30 cellular contexts compared by ENCODE assay signal in genomic region chr1:43107664-43108063, GRCh38.
DNase-seq lines count a peak whose midpoint lies in the region; ATAC-seq, FAIRE-seq and TF ChIP-seq lines count a peak whose summit lies in the region.
"Had no signal": no experiment of that assay in that cellular context is flagged by ENCODE, and none has a peak within 500 bp of the region (broad histone marks: within the 10 kb centered on the region; RNA-seq: fewer than 3 reads in every experiment).

No MANE protein-coding gene starts in this region.

- TF ChIP-seq POLR2A in HepG2 (IDR thresholded peaks at IDR 0.05; ENCODE audit: insufficient read depth in 1 of 2, low read depth in 2 of 2, low read length in 2 of 2) (no peak), right lobe of liver (IDR thresholded peaks at IDR 0.05) (no peak)

- no peak overlapping the region for H2BK120ac ChIP-seq in neuronal stem cell (ENCODE audit: low read depth, low read length)

- H3K27ac ChIP-seq in HepG2 (ENCODE audit: extremely low read length, insufficient read depth, low read length) = peak overlapping the region; percentile 35
- no peak overlapping the region for H3K27ac ChIP-seq in right lobe of liver
- no peak overlapping the region for H3K27ac ChIP-seq in neuronal stem cell (replicated peaks; ENCODE audit: low read length)
- H3K27ac ChIP-seq: 22Rv1; A549; BLaER1; BLaER1 treated with 17β-estradiol and CSF1 and Interleukin-3, amounts not matched to agents 10 nM and 100 nM; C4-2B had no signal

- no peak overlapping the region for H2AK5ac ChIP-seq in neuronal stem cell (ENCODE audit: low read depth, low read length)

- no peak overlapping the region for H3K4ac ChIP-seq in neuronal stem cell (ENCODE audit: low read length)

- no peaks in the 10 kb centered on the region for H3K36me3 ChIP-seq in HepG2 (replicated peaks in 1 of 2; ENCODE audit: control insufficient read depth in 1 of 2, insufficient read depth in 2 of 2, low read length in 2 of 2)
- no peaks in the 10 kb centered on the region for H3K36me3 ChIP-seq in right lobe of liver
- H3K36me3 ChIP-seq in neuronal stem cell (replicated peaks in 1 of 2; ENCODE audit: control insufficient read depth in 2 of 2, insufficient read depth in 2 of 2, low read length in 2 of 2) = no peaks in the 10 kb centered on the region
- H3K36me3 ChIP-seq: BE2C, BLaER1 had no signal

- H4K8ac ChIP-seq in neuronal stem cell (ENCODE audit: low read depth, low read length) = no peak overlapping the region

- peak overlapping the region; percentile 15; the same call in 1 of the 2 replicates for H3K9ac ChIP-seq in HepG2 (ENCODE audit: insufficient read depth, low read depth, low read length)
- no peak overlapping the region for H3K9ac ChIP-seq in neuronal stem cell (ENCODE audit: low read depth, low read length, poor library complexity)
- H3K9ac ChIP-seq: BLaER1; BLaER1 treated with 17β-estradiol and CSF1 and Interleukin-3, amounts not matched to agents 10 nM and 100 nM had no signal

- no peaks in the 10 kb centered on the region for H4K20me1 ChIP-seq in HepG2 (ENCODE audit: insufficient read depth, low read length)
- H4K20me1 ChIP-seq: BLaER1; BLaER1 treated with 17β-estradiol and CSF1 and Interleukin-3, amounts not matched to agents 10 nM and 100 nM had no signal

- no peak for TF ChIP-seq EP300 in HepG2 (IDR thresholded peaks at IDR 0.05; ENCODE audit: low read depth in 2 of 2, low read length in 2 of 2)
- TF ChIP-seq EP300 in HepG2 (CRISPR knock-in tag; IDR thresholded peaks at IDR 0.05; ENCODE audit: borderline replicate concordance) = no peak

- FAIRE-seq in HepG2 (lab: Jason Lieb, UNC) = no peak
- FAIRE-seq: A204.1, A549, D721Med had no signal

- H2BK5ac ChIP-seq in neuronal stem cell (ENCODE audit: low read length) = no peak overlapping the region

- H3K27me3 ChIP-seq in HepG2 (ENCODE audit: control insufficient read depth in 1 of 2, insufficient read depth in 2 of 2, low read length in 2 of 2) = no peaks in the 10 kb centered on the region; a peak in 1 of 5 replicates
- no peaks in the 10 kb centered on the region for H3K27me3 ChIP-seq in right lobe of liver
- H3K27me3 ChIP-seq in neuronal stem cell (ENCODE audit: control insufficient read depth in 3 of 3, insufficient read depth in 3 of 3, low read depth in 1 of 3, low read length in 3 of 3) = no peaks in the 10 kb centered on the region
- H3K27me3 ChIP-seq: BE2C; BLaER1; BLaER1 treated with 17β-estradiol and CSF1 and Interleukin-3, amounts not matched to agents 10 nM and 100 nM had no signal

- H3K9me3 ChIP-seq in HepG2 (ENCODE audit: low read length) (peaks cover 8% of the 10 kb centered on the region), right lobe of liver (peaks cover 0 to 2% (median 0%) of the 10 kb centered on the region in 4 donors), neuronal stem cell (replicated peaks in 1 of 2; ENCODE audit: control insufficient read depth in 2 of 2, insufficient read depth in 1 of 2, low read depth in 1 of 2, low read length in 2 of 2) (peaks cover 4 to 16% of the 10 kb centered on the region in 2 donors)
- H3K9me3 ChIP-seq: A549, BE2C had no signal

- no peaks in the 10 kb centered on the region for H3K79me2 ChIP-seq in HepG2 (ENCODE audit: insufficient read depth, low read length)

- no peak for TF ChIP-seq RAD21 in HepG2 (CRISPR knock-in tag; IDR thresholded peaks at IDR 0.05)

- no peak overlapping the region for H2BK15ac ChIP-seq in neuronal stem cell (ENCODE audit: low read length)

- no peaks in the 10 kb centered on the region for H3K79me1 ChIP-seq in neuronal stem cell (ENCODE audit: low read depth, low read length)

- H2BK12ac ChIP-seq in neuronal stem cell (ENCODE audit: low read length) = no peak overlapping the region

- intact Hi-C loops in HepG2 (cut with micrococcal nuclease; ENCODE audit: unreplicated experiment) (no loop called here), right lobe of liver (cut with DNase I) (no loop called here)

- no peak overlapping the region for H3K18ac ChIP-seq in neuronal stem cell (ENCODE audit: low read length)

- no peak overlapping the region for H4K91ac ChIP-seq in neuronal stem cell (ENCODE audit: low read depth, low read length, poor library complexity)

- H3K4me1 ChIP-seq in HepG2 (ENCODE audit: insufficient read depth, low read length) (peaks cover 13% of the 10 kb centered on the region), right lobe of liver (no peaks in the 10 kb centered on the region), neuronal stem cell (ENCODE audit: control insufficient read depth in 2 of 2, insufficient read depth in 1 of 2, low read depth in 1 of 2, low read length in 2 of 2) (no peaks in the 10 kb centered on the region)
- H3K4me1 ChIP-seq: A549; BE2C; BLaER1; BLaER1 treated with 17β-estradiol and CSF1 and Interleukin-3, amounts not matched to agents 10 nM and 100 nM; Caco-2 had no signal

- CTCF ChIA-PET in HepG2 (lab: Yijun Ruan, JAX; ENCODE audit: low intra/inter-chr PET ratio, low total read pairs) = no interaction called here

- no peak for DNase-seq in HepG2 (ENCODE audit: low spot score)
- DNase-seq in right lobe of liver = no peak
- DNase-seq in neuronal stem cell (ENCODE audit: low spot score) = no peak
- no peak for DNase-seq in AG20443 (ENCODE audit: low spot score)
- DNase-seq: 8988T; ACHN; AML-193; BE2C; C1 segment of cervical spinal cord; Caco-2; Calu3; CD4-positive, alpha-beta T cell; CD4-positive, CD25-positive, alpha-beta regulatory T cell; CD8-positive, alpha-beta memory T cell; CD8-positive, alpha-beta T cell; COR-L47; DMS 273 treated with DMSO at 0.1 percent for 48 hours; DMS153; DMS53; DMS79; DMS79 treated with DMSO at 0.1 percent for 48 hours; DND-41; EL had no signal

- POLR2A ChIA-PET in HepG2 (lab: Yijun Ruan, JAX) = no interaction called here

- no TSS peak for BruUV-seq in HepG2 (replicated peaks; lab: Mats Ljungman, UMichigan)

- no peak; the same call in 2 of the 3 replicates for ATAC-seq in HepG2
- ATAC-seq in right lobe of liver = no peak
- ATAC-seq: A549; CD8-positive, alpha-beta T cell had no signal

- H3K23ac ChIP-seq in neuronal stem cell (ENCODE audit: low read depth, low read length, poor library complexity) = peak overlapping the region; percentile 55

- WGBS in HepG2 (ENCODE audit: low lambda C conversion rate) = no CpG with 5 or more reads among the region's 19 CpGs
- WGBS in right lobe of liver (ENCODE audit: insufficient coverage, low coverage, low lambda C conversion rate, missing lambda C conversion rate) = no CpG with 5 or more reads among the region's 19 CpGs
- WGBS in neuronal stem cell (ENCODE audit: extremely low coverage in 2 of 2, insufficient read length in 2 of 2, insufficient replicate concordance in 1 of 2), 2 donors = no CpG with 5 or more reads among the region's 19 CpGs

- H2AFZ ChIP-seq in HepG2 (ENCODE audit: low read length) (no peak overlapping the region), neuronal stem cell (ENCODE audit: low read length) (no peak overlapping the region)

- H3K4me2 ChIP-seq in HepG2 (ENCODE audit: low read depth, low read length) = peak overlapping the region; percentile 51
- H3K4me2 ChIP-seq in neuronal stem cell (ENCODE audit: insufficient read depth, low read length, poor library complexity, severe bottlenecking) = no peak overlapping the region
- H3K4me2 ChIP-seq: A549; BLaER1; BLaER1 treated with 17β-estradiol and CSF1 and Interleukin-3, amounts not matched to agents 10 nM and 100 nM had no signal

- H3K14ac ChIP-seq in neuronal stem cell (ENCODE audit: low read length) = no peak overlapping the region

- no peak for TF ChIP-seq CTCF in HepG2 (CRISPR knock-in tag; IDR thresholded peaks at IDR 0.05)
- no peak for TF ChIP-seq CTCF in right lobe of liver (IDR thresholded peaks at IDR 0.05)

- in situ Hi-C loops in HepG2 (cut with HindIII; ENCODE audit: extremely low pct_ligation_motif_present, low pct_unique_long_range_greater_than_20kb) = no loop called here

- H3K4me3 ChIP-seq in HepG2 (replicated peaks in 1 of 3; ENCODE audit: insufficient read depth in 1 of 3, low read depth in 2 of 3, low read length in 3 of 3) (no peak overlapping the region), right lobe of liver (no peak overlapping the region), neuronal stem cell (ENCODE audit: low read length in 2 of 2) (peak overlapping the region in 1 of 2 donors; percentile 40)
- H3K4me3 ChIP-seq: A549; BLaER1; BLaER1 treated with 17β-estradiol and CSF1 and Interleukin-3, amounts not matched to agents 10 nM and 100 nM had no signal

TF ChIP-seq in HepG2, 621 proteins besides CTCF, POLR2A, EP300 and RAD21:
- peak; percentile 25; the same call in 1 of the 2 replicates for TF ChIP-seq ZNF687 (CRISPR knock-in tag; IDR thresholded peaks at IDR 0.05)
- peak; percentile 13 for TF ChIP-seq HNRNPK (IDR thresholded peaks at IDR 0.05; ENCODE audit: low read depth, low read length, poor library complexity, severe bottlenecking)
- TF ChIP-seq ZBTB8A (CRISPR knock-in tag; IDR thresholded peaks at IDR 0.05; ENCODE audit: borderline replicate concordance, low read depth) = no peak
- no peak for TF ChIP-seq NFRKB (IDR thresholded peaks at IDR 0.05)
- TF ChIP-seq ZNF850 (CRISPR knock-in tag; conservative IDR thresholded peaks at IDR 0.05) = peak; percentile 87
TF ChIP-seq in HepG2: peak in this region for 3.
